20 cellular contexts compared by ENCODE assay signal in the genomic region with DNA sequence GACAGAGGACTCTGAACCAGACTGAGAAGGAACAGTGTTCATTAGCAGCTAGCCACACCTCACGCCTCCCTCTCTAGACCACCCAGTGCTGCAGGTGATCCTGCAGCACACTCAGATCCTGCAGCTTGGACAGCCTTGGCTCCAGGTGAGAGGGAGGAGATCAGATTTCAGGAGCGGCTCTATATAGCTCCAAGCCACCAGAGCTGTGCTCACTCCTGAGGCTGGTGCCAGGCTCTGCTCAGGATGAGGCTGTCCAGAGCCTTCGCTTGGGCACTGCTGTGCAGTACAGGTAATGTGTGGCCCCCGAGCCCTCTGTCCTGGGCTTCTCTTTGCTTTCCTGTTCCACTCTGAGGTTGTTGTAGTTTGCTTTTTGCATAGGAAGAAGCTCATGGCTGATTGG. TPM values are rescaled to one million over a fixed set of nuclear protein-coding genes. Genes with fewer than 3 reads are reported as not detected.
"Had no signal": no experiment of that assay in that cellular context is flagged by ENCODE, and none has a peak within 500 bp of the region (broad histone marks: within the 10 kb centered on the region; RNA-seq: fewer than 3 reads in every experiment).

No MANE protein-coding gene starts in this region.

- H3K4me1 ChIP-seq: esophagus muscularis mucosa, tibial nerve had no signal

- H3K9me3 ChIP-seq: esophagus muscularis mucosa, tibial nerve had no signal

- ATAC-seq: activated T-cell treated with anti-CD3 and anti-CD28 coated beads, Interleukin-2, amount 50 U/mL, for 4 hours; left cardiac atrium; natural killer cell; stimulated activated memory B cell treated with anti-CD40 and anti-IgM and Interleukin-4, amounts not matched to agents 10 μg/mL and 1 μg/mL and 100 μg/mL, for 72 hours had no signal

- DNase-seq: activated CD4-positive, alpha-beta T cell treated with anti-CD3 and anti-CD28 coated beads, Interleukin-2, amount 50 U/mL, for 4 hours; activated CD4-positive, CD25-positive, alpha-beta regulatory T cell treated with anti-CD3 and anti-CD28 coated beads, Interleukin-2, amount 50 U/mL, for 72 hours; activated gamma-delta T cell treated with Interleukin-2 at 50 U/mL for 16 hours; activated naive CD8-positive, alpha-beta T cell treated with anti-CD3 and anti-CD28 coated beads, Interleukin-2, amount 10 ng/mL, durations not matched to agents 7 days and 5 days; activated T-cell treated with anti-CD3 and anti-CD28 coated beads, Interleukin-2, amount 50 U/mL, for 4 hours; glutamatergic neuron; left cardiac atrium; natural killer cell; occipital lobe had no signal

- H3K27ac ChIP-seq: cardiac muscle cell, esophagus muscularis mucosa, tibial nerve had no signal

- H3K36me3 ChIP-seq: cardiac muscle cell, esophagus muscularis mucosa, tibial nerve had no signal

- H3K27me3 ChIP-seq: cardiac muscle cell, tibial nerve had no signal

- H3K4me3 ChIP-seq: cardiac muscle cell, esophagus muscularis mucosa, tibial nerve had no signal

RNA-seq across cellular contexts. Expression of a gene that starts 42.4 kb away (rescaled TPM):
- total RNA-seq: activated naive CD8-positive, alpha-beta T cell treated with anti-CD3 and anti-CD28 coated beads, Interleukin-2, amount 10 ng/mL, durations not matched to agents 7 days and 5 days; activated T-cell treated with anti-CD3 and anti-CD28 coated beads, Interleukin-2, amount 50 U/mL, for 4 hours; astrocyte; cardiac muscle cell; esophagus muscularis mucosa; fibroblast of villous mesenchyme; left cardiac atrium; lung microvascular endothelial cell; mononuclear cell; natural killer cell; occipital lobe; renal cortical epithelial cell; skeletal muscle tissue; T-helper 2 cell treated with Interferon-gamma antibody and Interleukin-4, amounts not matched to agents 100 ng/mL and 5 ng/mL, for 36 hours; tibial nerve had no signal
- polyA plus RNA-seq: cardiac muscle cell had no signal
